ENCODE assay signal across 15 cellular contexts in genomic region chr20:50050660-50051308, GRCh38.
"Had no signal": no experiment of that assay in that cellular context is flagged by ENCODE, and none has a peak within 500 bp of the region (broad histone marks: within the 10 kb centered on the region; RNA-seq: fewer than 3 reads in every experiment).

No MANE protein-coding gene starts in this region.

- H3K27me3 Mint-ChIP-seq: activated B cell treated with CpG ODN at 0.5 μM for 24 hours had no signal

- H3K9me3 ChIP-seq: neutrophil, right atrium auricular region, stomach had no signal

- H3K27ac ChIP-seq: epithelial cell of prostate, neutrophil, right atrium auricular region, stomach had no signal

- ATAC-seq: activated naive CD8-positive, alpha-beta T cell treated with anti-CD3 and anti-CD28 coated beads, Interleukin-2, amount 50 U/mL, for 24 hours had no signal

- H3K4me3 ChIP-seq: coronary artery, right atrium auricular region, stomach had no signal

- H3K27ac Mint-ChIP-seq: activated B cell treated with CpG ODN at 0.5 μM for 24 hours; activated CD4-positive, alpha-beta T cell treated with anti-CD3 and anti-CD28 coated beads, Interleukin-2, amount 10 ng/mL, durations not matched to agents 24 days and 14 days; activated naive CD8-positive, alpha-beta T cell treated with anti-CD3 and anti-CD28 coated beads, Interleukin-2, amount 50 U/mL, for 24 hours had no signal

- H3K36me3 ChIP-seq: neutrophil, right atrium auricular region, stomach had no signal

- H3K27me3 ChIP-seq: right atrium auricular region had no signal

- DNase-seq: activated B cell treated with CpG ODN at 0.5 μM for 24 hours; activated CD4-positive, alpha-beta T cell treated with anti-CD3 and anti-CD28 coated beads, Interleukin-2, amount 10 ng/mL, durations not matched to agents 24 days and 14 days; activated naive CD4-positive, alpha-beta T cell treated with Interleukin-2 at 50 U/mL for 16 hours; activated naive CD8-positive, alpha-beta T cell treated with anti-CD3 and anti-CD28 coated beads, Interleukin-2, amount 50 U/mL, for 24 hours; caudate nucleus; effector CD8-positive, alpha-beta T cell; hippocampal formation; kidney glomerular epithelial cell; midbrain; small intestine; stomach had no signal

- H3K4me3 Mint-ChIP-seq: activated B cell treated with CpG ODN at 0.5 μM for 24 hours; activated CD4-positive, alpha-beta T cell treated with anti-CD3 and anti-CD28 coated beads, Interleukin-2, amount 10 ng/mL, durations not matched to agents 24 days and 14 days; activated naive CD8-positive, alpha-beta T cell treated with anti-CD3 and anti-CD28 coated beads, Interleukin-2, amount 50 U/mL, for 24 hours had no signal
